8 cellular contexts compared by ENCODE assay signal in the genomic region with DNA sequence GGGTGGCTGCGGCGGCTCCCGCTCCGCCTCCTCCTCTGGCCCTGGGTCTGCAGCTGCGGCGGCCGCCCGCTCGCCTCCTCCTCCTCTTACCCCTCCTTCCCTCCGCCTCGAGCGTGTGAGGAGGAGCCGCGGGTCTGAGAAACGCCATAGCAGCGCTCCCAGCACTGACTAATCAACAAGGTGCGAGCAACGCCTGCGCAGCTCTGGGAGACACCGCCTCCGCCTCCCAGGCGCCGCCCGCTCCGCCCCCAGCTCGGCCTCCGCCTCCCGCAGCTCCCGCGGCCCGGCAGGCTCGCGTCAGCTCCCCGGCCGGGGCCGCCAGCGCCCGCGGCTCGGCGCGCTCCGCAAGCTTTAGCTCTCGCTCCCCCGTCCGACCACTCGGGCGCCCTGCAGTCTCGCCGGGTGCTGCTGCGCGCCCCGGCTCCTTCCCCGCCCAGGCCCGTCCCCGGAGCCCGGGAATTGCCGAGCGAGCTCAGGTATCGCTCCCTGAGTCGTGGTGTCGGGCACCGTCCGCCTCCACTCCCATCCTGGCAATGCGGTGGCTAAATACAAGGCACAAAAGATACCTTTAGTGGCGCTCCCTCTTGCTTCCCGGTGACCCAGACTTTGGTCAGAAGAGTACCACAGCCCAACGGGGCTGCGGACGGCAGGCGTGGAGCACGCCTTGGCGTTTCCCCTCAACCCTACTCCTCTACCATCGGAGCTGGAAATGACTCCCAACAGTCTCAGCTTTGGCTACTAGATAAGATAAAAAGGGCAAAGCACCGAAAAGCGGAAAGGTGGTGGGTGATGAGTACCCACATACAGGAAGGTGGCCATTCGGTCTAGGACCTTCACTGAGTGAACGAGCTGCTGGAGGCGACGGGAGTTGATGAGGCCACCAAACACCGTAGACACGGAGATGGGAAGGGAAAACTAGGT. TPM values are rescaled to one million over a fixed set of nuclear protein-coding genes. Genes with fewer than 3 reads are reported as not detected.
DNase-seq lines count a peak whose midpoint lies in the region; ATAC-seq and TF ChIP-seq lines count a peak whose summit lies in the region.

GAREM1 (minus strand) TSS at position 170 of the 921 bp plus-strand sequence. CDS start 454 bp downstream, outside the sequence.

- H3K36me3 ChIP-seq in BLaER1 (no peaks in the 10 kb centered on the region), left lung (no peaks in the 10 kb centered on the region)

- peak within 1 kb of the TSS; percentile 75 for H3K27ac ChIP-seq in BLaER1
- peak within 1 kb of the TSS; percentile 55 to 67 for H3K27ac ChIP-seq in left lung

- intact Hi-C loops in left lung (cut with DNase I) = loop anchor here in 1 of 2 donors (10.0 kb wide), 1 partner anchor 196 kb away; no protein-coding TSS in a partner anchor

- DNase-seq in NCI-H524 treated with DMSO at 0.1 percent for 48 hours (lab: John Stamatoyannopoulos, UW) = peak; percentile 73
- peak; percentile 75 for DNase-seq in activated CD4-positive, alpha-beta T cell treated with anti-CD3 and anti-CD28 coated beads, Interleukin-2, amount 50 U/mL, for 1 hour
- DNase-seq in dedifferentiated amniotic fluid mesenchymal stem cell (ENCODE audit: extremely low spot score) = peak; percentile 94
- peak; percentile 95 for DNase-seq in left lung
- DNase-seq in stimulated activated CD4-positive, alpha-beta T cell treated with anti-CD3 and anti-CD28 coated beads, Interleukin-2, amount 100 ng/mL, for 48 hours = peak; percentile 51 to 56

- peak within 1 kb of the TSS; percentile 85 for H3K4me2 ChIP-seq in BLaER1

- H3K27me3 ChIP-seq in BLaER1 (peaks cover 10% of the 10 kb centered on the region), left lung (peaks cover 0 to 67% of the 10 kb centered on the region in 2 donors)

- peak within 1 kb of the TSS; percentile 80 for H3K9ac ChIP-seq in BLaER1

- H3K9me3 ChIP-seq in BLaER1 (no peaks in the 10 kb centered on the region), left lung (no peaks in the 10 kb centered on the region)

- TF ChIP-seq CTCF in left lung (IDR thresholded peaks at IDR 0.05) = peak; percentile 52 to 60

- ATAC-seq in GM19324 (IDR thresholded peaks at IDR 0.05; ENCODE audit: low FRiP score, unreplicated experiment) = peak; percentile 98
- peak; percentile 96 for ATAC-seq in HG03460 (IDR thresholded peaks at IDR 0.05; ENCODE audit: unreplicated experiment)
- peak; percentile 93 for ATAC-seq in left lung

- H3K4me1 ChIP-seq in BLaER1 (peaks cover 20% of the 10 kb centered on the region), left lung (peaks cover 0 to 22% of the 10 kb centered on the region in 2 donors)

- H4K20me1 ChIP-seq in BLaER1 = no peaks in the 10 kb centered on the region

- H3K4me3 ChIP-seq in BLaER1 (peak within 1 kb of the TSS; percentile 91), left lung (peak within 1 kb of the TSS; percentile 54 to 62)

RNA-seq across cellular contexts. Expression of gene GAREM1, which starts in this region (rescaled TPM):
- total RNA-seq in left lung = 10 to 100 TPM; 10.3 to 10.9 TPM

Comparison
In these comparisons a context has a peak if more than half of its experiments do, and no peak if none do; other contexts are left out.
1. Peak in every context shown above with its lines: DNase-seq, ATAC-seq, H3K4me3 ChIP-seq and H3K27ac ChIP-seq.